Comparison of ENCODE assay signal across 19 cellular contexts in the genomic region with DNA sequence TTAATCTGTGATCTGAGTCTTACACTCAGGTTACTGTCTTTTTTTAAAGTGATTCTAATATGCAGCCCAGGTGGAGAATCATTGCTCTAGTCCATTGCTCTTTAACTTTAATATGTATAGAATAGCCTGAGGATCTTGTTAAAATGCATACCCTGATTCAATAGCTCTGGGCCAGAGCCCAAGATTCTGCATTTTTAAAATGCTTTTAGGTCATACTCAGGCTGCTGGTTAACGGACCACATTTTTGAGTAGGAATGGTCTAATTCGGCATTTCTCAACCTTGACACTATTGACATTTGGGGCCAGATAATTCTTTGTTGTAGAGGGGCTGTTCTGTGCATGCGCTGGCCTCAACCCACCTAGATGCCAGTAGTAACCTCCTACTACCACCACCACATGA.
A peak's percentile ranks its signal among the peaks of the same experiment; 100 is the strongest.
DNase-seq lines count a peak whose midpoint lies in the region; ATAC-seq and TF ChIP-seq lines count a peak whose summit lies in the region.
"Had no signal": no experiment of that assay in that cellular context is flagged by ENCODE, and none has a peak within 500 bp of the region (broad histone marks: within the 10 kb centered on the region; RNA-seq: fewer than 3 reads in every experiment).

No MANE protein-coding gene starts in this region.

- no peak for TF ChIP-seq CTCF in brain microvascular endothelial cell (IDR thresholded peaks at IDR 0.05; ENCODE audit: low read depth, low read length, missing control alignments)

- TF ChIP-seq RAD21 in Ishikawa (IDR thresholded peaks at IDR 0.05; ENCODE audit: low read depth), result no peak

- TF ChIP-seq EP300 in Ishikawa (IDR thresholded peaks at IDR 0.05; ENCODE audit: borderline replicate concordance), result no peak

- in situ Hi-C loops in ACHN (cut with HindIII; ENCODE audit: low pct_ligation_motif_present, low pct_unique_long_range_greater_than_20kb, low sequenced_read_pairs) (no loop called here), brain microvascular endothelial cell (cut with HindIII; ENCODE audit: low pct_ligation_motif_present, low sequenced_read_pairs) (no loop called here)

- no peaks in the 10 kb centered on the region for H3K36me3 ChIP-seq in brain microvascular endothelial cell (replicated peaks)
- H3K36me3 ChIP-seq: heart left ventricle, upper lobe of right lung had no signal

- DNase-seq in ACHN (peak; percentile 25), brain microvascular endothelial cell (peak; percentile 52), kidney tubule cell (ENCODE audit: low spot score) (peak; percentile 24), NCI-H524 (lab: John Stamatoyannopoulos, UW) (no peak), substantia nigra (lab: John Stamatoyannopoulos, UW) (no peak)
- DNase-seq: activated CD4-positive, alpha-beta T cell treated with anti-CD3 and anti-CD28 coated beads for 36 hours; activated gamma-delta T cell; erythroblast; islet precursor cell; KBM-7; NCI-H1105 treated with DMSO at 0.1 percent for 48 hours; NCI-H774; stimulated activated naive CD8-positive, alpha-beta T cell treated with anti-CD3 and anti-CD28 coated beads, Interleukin-15, Interleukin-2, amounts not matched to agents 100 U/mL and 50 U/mL, for 24 hours; upper lobe of right lung had no signal

- H3K27me3 ChIP-seq in brain microvascular endothelial cell (replicated peaks), result no peaks in the 10 kb centered on the region
- H3K27me3 ChIP-seq: heart left ventricle, upper lobe of right lung had no signal

- ATAC-seq in GM18873 (IDR thresholded peaks at IDR 0.05; ENCODE audit: low FRiP score, unreplicated experiment) (no peak), HG02973 (IDR thresholded peaks at IDR 0.05; ENCODE audit: unreplicated experiment) (no peak)
- ATAC-seq: activated CD4-positive, alpha-beta T cell treated with anti-CD3 and anti-CD28 coated beads for 36 hours; stimulated activated naive CD8-positive, alpha-beta T cell treated with anti-CD3 and anti-CD28 coated beads, Interleukin-15, Interleukin-2, amounts not matched to agents 100 U/mL and 50 U/mL, for 24 hours had no signal

- no peak overlapping the region for H3K4me3 ChIP-seq in brain microvascular endothelial cell (ENCODE audit: low read depth, low read length)
- H3K4me3 ChIP-seq: heart left ventricle, SK-N-MC, upper lobe of right lung had no signal

- peak overlapping the region; percentile 15 for H3K27ac ChIP-seq in brain microvascular endothelial cell
- H3K27ac ChIP-seq in substantia nigra (ENCODE audit: low read depth, low read length, poor library complexity, severe bottlenecking), result no peak overlapping the region
- H3K27ac ChIP-seq: SK-N-MC, upper lobe of right lung had no signal

TF ChIP-seq in Ishikawa, 13 proteins besides CTCF, POLR2A, EP300 and RAD21:
- TF ChIP-seq TEAD4 (IDR thresholded peaks at IDR 0.05) (peak; percentile 68), NFIC (IDR thresholded peaks at IDR 0.05) (0 out of 2 replicates have a peak, but pooled peaks have one; percentile 49), ZBTB7A (IDR thresholded peaks at IDR 0.05; ENCODE audit: low read depth) (no peak)
- TF ChIP-seq, protein P1, sequence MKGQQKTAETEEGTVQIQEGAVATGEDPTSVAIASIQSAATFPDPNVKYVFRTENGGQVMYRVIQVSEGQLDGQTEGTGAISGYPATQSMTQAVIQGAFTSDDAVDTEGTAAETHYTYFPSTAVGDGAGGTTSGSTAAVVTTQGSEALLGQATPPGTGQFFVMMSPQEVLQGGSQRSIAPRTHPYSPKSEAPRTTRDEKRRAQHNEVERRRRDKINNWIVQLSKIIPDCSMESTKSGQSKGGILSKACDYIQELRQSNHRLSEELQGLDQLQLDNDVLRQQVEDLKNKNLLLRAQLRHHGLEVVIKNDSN (IDR thresholded peaks at IDR 0.05), result no peak

Comparison
In these comparisons a context has a peak if more than half of its experiments do, and no peak if none do; other contexts are left out.
1. DNase-seq: peak in ACHN (single experiment), brain microvascular endothelial cell (single experiment) and kidney tubule cell (single experiment); none in NCI-H524 (0 of 2) and substantia nigra (0 of 49).